Comparison of ENCODE assay signal across 23 cellular contexts in genomic region chr1:21759818-21760217, GRCh38. TPM values are rescaled to one million over a fixed set of nuclear protein-coding genes. Genes with fewer than 3 reads are reported as not detected.
"Had no signal": no experiment of that assay in that cellular context is flagged by ENCODE, and none has a peak within 500 bp of the region (broad histone marks: within the 10 kb centered on the region; RNA-seq: fewer than 3 reads in every experiment).

No MANE protein-coding gene starts in this region.

- H3K27ac ChIP-seq: colonic mucosa, esophagus squamous epithelium, right lobe of liver, thoracic aorta, upper lobe of right lung, WERI-Rb-1 had no signal

- DNase-seq: activated CD4-positive, alpha-beta T cell treated with anti-CD3 and anti-CD28 coated beads for 4 hours; activated effector memory CD4-positive, alpha-beta T cell treated with anti-CD3 and anti-CD28 coated beads, Interleukin-2, amount 50 U/mL, for 16 hours; activated naive CD8-positive, alpha-beta T cell treated with anti-CD3 and anti-CD28 coated beads for 36 hours; central memory CD4-positive, alpha-beta T cell; colonic mucosa; esophagus squamous epithelium; glutamatergic neuron; kidney glomerular epithelial cell; left ventricle myocardium superior; mesenchymal stem cell; naive thymus-derived CD8-positive, alpha-beta T cell; right lobe of liver; stimulated activated CD4-positive, alpha-beta T cell treated with anti-CD3 and anti-CD28 coated beads, Interleukin-4, amount 100 ng/mL, for 4 hours; T-helper 17 cell; upper lobe of right lung; WERI-Rb-1 had no signal

- ATAC-seq: left ventricle myocardium superior; naive thymus-derived CD8-positive, alpha-beta T cell; right lobe of liver; T-helper 17 cell; upper lobe of right lung had no signal

- H3K27me3 Mint-ChIP-seq: activated naive CD8-positive, alpha-beta T cell treated with anti-CD3 and anti-CD28 coated beads for 36 hours; brain; naive thymus-derived CD8-positive, alpha-beta T cell; T-helper 17 cell had no signal

- H3K27me3 ChIP-seq: colonic mucosa, esophagus squamous epithelium, right lobe of liver, upper lobe of right lung had no signal

- H3K4me3 ChIP-seq: colonic mucosa, esophagus squamous epithelium, right lobe of liver, smooth muscle cell, thoracic aorta, upper lobe of right lung had no signal

- H3K9me3 ChIP-seq: colonic mucosa, esophagus squamous epithelium, right lobe of liver, thoracic aorta, upper lobe of right lung had no signal

- H3K36me3 ChIP-seq: colonic mucosa had no signal

- H3K4me1 ChIP-seq: colonic mucosa, right lobe of liver had no signal

- H3K9me3 Mint-ChIP-seq: activated naive CD8-positive, alpha-beta T cell treated with anti-CD3 and anti-CD28 coated beads for 36 hours; brain; naive thymus-derived CD8-positive, alpha-beta T cell had no signal

- H3K4me3 Mint-ChIP-seq: activated naive CD8-positive, alpha-beta T cell treated with anti-CD3 and anti-CD28 coated beads for 36 hours; brain; naive thymus-derived CD8-positive, alpha-beta T cell; T-helper 17 cell had no signal

- H3K27ac Mint-ChIP-seq: activated naive CD8-positive, alpha-beta T cell treated with anti-CD3 and anti-CD28 coated beads for 36 hours; T-helper 17 cell had no signal

RNA-seq across cellular contexts. Expression of gene LDLRAD2, which starts 52.2 kb away (rescaled TPM):
- total RNA-seq: activated CD8-positive, alpha-beta memory T cell treated with anti-CD3 and anti-CD28 coated beads for 36 hours; esophagus squamous epithelium; fibroblast of villous mesenchyme; naive thymus-derived CD8-positive, alpha-beta T cell; osteoblast; pulmonary artery endothelial cell; right lobe of liver; T-helper 17 cell had no signal
- polyA plus RNA-seq: naive thymus-derived CD8-positive, alpha-beta T cell had no signal
